Comparison of ENCODE assay signal across 1 cellular context in the genomic region with DNA sequence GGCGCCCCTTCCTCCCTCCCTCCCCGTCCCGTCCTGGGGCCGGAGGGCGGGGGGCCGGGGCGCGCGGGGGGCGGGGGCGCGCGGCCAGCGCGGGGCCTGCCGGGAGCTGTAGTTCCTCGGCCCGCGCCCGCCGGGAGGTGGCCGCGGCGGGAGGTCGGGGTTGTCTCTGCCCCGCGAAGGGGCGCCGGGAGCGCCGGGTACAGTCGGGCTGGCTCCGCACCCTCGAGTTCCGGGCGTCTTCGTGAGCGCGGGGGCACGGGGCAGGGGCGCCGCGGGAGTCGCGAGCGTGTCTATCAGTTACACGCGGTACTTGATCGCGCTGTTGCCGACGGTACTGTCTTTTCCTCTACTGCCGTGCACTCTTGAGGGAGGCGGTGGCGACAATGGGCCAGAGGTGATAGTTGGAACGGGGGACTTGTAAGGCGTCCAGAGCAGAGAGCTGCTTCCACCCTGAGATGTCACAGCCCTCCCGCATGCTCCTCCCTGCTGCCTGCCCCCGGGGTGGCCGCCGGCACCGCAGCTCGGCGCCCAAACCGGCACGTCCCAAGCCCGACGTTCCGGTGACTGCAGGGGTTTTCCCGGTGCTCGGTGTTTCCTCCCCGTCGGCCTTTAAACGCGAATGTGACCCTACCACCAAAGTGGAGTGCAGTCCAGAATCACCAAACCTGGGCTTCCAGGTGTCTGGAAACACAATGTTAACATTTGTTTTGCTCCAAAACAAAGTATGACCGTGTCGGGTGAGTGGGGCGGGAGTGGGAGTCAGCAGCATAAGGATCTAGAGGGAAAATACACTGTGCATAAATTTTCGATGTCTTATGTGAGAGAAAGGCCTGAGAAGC.
TF ChIP-seq lines count a peak whose summit lies in the region.

A gene (minus strand): TSS at position 48 of the 839 bp plus-strand sequence. CDS start 8,309 bp downstream, outside the sequence.

TF ChIP-seq in HepG2, 621 proteins besides CTCF, POLR2A, EP300 and RAD21 (continued from another document and continues in another):
- TF ChIP-seq, protein P1, sequence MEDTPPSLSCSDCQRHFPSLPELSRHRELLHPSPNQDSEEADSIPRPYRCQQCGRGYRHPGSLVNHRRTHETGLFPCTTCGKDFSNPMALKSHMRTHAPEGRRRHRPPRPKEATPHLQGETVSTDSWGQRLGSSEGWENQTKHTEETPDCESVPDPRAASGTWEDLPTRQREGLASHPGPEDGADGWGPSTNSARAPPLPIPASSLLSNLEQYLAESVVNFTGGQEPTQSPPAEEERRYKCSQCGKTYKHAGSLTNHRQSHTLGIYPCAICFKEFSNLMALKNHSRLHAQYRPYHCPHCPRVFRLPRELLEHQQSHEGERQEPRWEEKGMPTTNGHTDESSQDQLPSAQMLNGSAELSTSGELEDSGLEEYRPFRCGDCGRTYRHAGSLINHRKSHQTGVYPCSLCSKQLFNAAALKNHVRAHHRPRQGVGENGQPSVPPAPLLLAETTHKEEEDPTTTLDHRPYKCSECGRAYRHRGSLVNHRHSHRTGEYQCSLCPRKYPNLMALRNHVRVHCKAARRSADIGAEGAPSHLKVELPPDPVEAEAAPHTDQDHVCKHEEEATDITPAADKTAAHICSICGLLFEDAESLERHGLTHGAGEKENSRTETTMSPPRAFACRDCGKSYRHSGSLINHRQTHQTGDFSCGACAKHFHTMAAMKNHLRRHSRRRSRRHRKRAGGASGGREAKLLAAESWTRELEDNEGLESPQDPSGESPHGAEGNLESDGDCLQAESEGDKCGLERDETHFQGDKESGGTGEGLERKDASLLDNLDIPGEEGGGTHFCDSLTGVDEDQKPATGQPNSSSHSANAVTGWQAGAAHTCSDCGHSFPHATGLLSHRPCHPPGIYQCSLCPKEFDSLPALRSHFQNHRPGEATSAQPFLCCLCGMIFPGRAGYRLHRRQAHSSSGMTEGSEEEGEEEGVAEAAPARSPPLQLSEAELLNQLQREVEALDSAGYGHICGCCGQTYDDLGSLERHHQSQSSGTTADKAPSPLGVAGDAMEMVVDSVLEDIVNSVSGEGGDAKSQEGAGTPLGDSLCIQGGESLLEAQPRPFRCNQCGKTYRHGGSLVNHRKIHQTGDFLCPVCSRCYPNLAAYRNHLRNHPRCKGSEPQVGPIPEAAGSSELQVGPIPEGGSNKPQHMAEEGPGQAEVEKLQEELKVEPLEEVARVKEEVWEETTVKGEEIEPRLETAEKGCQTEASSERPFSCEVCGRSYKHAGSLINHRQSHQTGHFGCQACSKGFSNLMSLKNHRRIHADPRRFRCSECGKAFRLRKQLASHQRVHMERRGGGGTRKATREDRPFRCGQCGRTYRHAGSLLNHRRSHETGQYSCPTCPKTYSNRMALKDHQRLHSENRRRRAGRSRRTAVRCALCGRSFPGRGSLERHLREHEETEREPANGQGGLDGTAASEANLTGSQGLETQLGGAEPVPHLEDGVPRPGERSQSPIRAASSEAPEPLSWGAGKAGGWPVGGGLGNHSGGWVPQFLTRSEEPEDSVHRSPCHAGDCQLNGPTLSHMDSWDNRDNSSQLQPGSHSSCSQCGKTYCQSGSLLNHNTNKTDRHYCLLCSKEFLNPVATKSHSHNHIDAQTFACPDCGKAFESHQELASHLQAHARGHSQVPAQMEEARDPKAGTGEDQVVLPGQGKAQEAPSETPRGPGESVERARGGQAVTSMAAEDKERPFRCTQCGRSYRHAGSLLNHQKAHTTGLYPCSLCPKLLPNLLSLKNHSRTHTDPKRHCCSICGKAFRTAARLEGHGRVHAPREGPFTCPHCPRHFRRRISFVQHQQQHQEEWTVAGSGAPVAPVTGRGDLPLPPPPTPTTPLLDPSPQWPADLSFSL (CRISPR knock-in tag; IDR thresholded peaks at IDR 0.05) = peak; percentile 66; the same call in 1 of the 2 replicates
- TF ChIP-seq ZNF136 (CRISPR knock-in tag; IDR thresholded peaks at IDR 0.05; ENCODE audit: low read depth) (no peak; the same call in 1 of the 2 replicates), ZNF44 (CRISPR knock-in tag; IDR thresholded peaks at IDR 0.05) (0 out of 2 replicates have a peak, but pooled peaks have one; percentile 74), TRIM24 (CRISPR knock-in tag; IDR thresholded peaks at IDR 0.05) (no peak), ZNF24 (IDR thresholded peaks at IDR 0.05) (no peak), MAFG (CRISPR knock-in tag; IDR thresholded peaks at IDR 0.05) (no peak), ZNF530 (CRISPR knock-in tag; IDR thresholded peaks at IDR 0.05; ENCODE audit: low read depth) (no peak), ZC3H4 (CRISPR knock-in tag; IDR thresholded peaks at IDR 0.05; ENCODE audit: borderline replicate concordance) (no peak), TARDBP (CRISPR knock-in tag; IDR thresholded peaks at IDR 0.05) (no peak; the same call in 1 of the 2 replicates), MAFK (conservative IDR thresholded peaks at IDR 0.05 in 1 of 2, IDR thresholded peaks at IDR 0.05 in 1 of 2; ENCODE audit: low read length in 2 of 2) (no peak), AGO2 (optimal IDR thresholded peaks at IDR 0.05; ENCODE audit: low read depth, low read length) (no peak), TCF12 (IDR thresholded peaks at IDR 0.05) (no peak), TCF12 (CRISPR knock-in tag; IDR thresholded peaks at IDR 0.05) (no peak; the same call in 1 of the 2 replicates), DPF2 (CRISPR knock-in tag; IDR thresholded peaks at IDR 0.05; ENCODE audit: borderline replicate concordance, low read depth) (no peak), ZNF431 (CRISPR knock-in tag; IDR thresholded peaks at IDR 0.05; ENCODE audit: borderline replicate concordance, low read depth) (0 out of 2 replicates have a peak, but pooled peaks have one; percentile 31), ZFP82 (CRISPR knock-in tag; IDR thresholded peaks at IDR 0.05; ENCODE audit: borderline replicate concordance) (no peak), ZNF484 (CRISPR knock-in tag; IDR thresholded peaks at IDR 0.05; ENCODE audit: borderline replicate concordance, low read depth) (no peak; the same call in 1 of the 2 replicates), KDM6A (CRISPR knock-in tag; IDR thresholded peaks at IDR 0.05; ENCODE audit: low read depth) (no peak), HDAC1 (CRISPR knock-in tag; IDR thresholded peaks at IDR 0.05) (peak; percentile 54; the same call in 1 of the 2 replicates), ZNF224 (CRISPR knock-in tag; IDR thresholded peaks at IDR 0.05) (no peak), ZNF543 (CRISPR knock-in tag; IDR thresholded peaks at IDR 0.05) (no peak), NONO (IDR thresholded peaks at IDR 0.05) (no peak), NONO (CRISPR knock-in tag; conservative IDR thresholded peaks at IDR 0.05) (no peak), ELF3 (CRISPR knock-in tag; IDR thresholded peaks at IDR 0.05) (no peak; the same call in 1 of the 2 replicates)
- TF ChIP-seq, protein P2, sequence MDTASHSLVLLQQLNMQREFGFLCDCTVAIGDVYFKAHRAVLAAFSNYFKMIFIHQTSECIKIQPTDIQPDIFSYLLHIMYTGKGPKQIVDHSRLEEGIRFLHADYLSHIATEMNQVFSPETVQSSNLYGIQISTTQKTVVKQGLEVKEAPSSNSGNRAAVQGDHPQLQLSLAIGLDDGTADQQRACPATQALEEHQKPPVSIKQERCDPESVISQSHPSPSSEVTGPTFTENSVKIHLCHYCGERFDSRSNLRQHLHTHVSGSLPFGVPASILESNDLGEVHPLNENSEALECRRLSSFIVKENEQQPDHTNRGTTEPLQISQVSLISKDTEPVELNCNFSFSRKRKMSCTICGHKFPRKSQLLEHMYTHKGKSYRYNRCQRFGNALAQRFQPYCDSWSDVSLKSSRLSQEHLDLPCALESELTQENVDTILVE (CRISPR knock-in tag; IDR thresholded peaks at IDR 0.05) = no peak
- TF ChIP-seq, protein P3, sequence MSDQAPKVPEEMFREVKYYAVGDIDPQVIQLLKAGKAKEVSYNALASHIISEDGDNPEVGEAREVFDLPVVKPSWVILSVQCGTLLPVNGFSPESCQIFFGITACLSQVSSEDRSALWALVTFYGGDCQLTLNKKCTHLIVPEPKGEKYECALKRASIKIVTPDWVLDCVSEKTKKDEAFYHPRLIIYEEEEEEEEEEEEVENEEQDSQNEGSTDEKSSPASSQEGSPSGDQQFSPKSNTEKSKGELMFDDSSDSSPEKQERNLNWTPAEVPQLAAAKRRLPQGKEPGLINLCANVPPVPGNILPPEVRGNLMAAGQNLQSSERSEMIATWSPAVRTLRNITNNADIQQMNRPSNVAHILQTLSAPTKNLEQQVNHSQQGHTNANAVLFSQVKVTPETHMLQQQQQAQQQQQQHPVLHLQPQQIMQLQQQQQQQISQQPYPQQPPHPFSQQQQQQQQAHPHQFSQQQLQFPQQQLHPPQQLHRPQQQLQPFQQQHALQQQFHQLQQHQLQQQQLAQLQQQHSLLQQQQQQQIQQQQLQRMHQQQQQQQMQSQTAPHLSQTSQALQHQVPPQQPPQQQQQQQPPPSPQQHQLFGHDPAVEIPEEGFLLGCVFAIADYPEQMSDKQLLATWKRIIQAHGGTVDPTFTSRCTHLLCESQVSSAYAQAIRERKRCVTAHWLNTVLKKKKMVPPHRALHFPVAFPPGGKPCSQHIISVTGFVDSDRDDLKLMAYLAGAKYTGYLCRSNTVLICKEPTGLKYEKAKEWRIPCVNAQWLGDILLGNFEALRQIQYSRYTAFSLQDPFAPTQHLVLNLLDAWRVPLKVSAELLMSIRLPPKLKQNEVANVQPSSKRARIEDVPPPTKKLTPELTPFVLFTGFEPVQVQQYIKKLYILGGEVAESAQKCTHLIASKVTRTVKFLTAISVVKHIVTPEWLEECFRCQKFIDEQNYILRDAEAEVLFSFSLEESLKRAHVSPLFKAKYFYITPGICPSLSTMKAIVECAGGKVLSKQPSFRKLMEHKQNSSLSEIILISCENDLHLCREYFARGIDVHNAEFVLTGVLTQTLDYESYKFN (CRISPR knock-in tag; conservative IDR thresholded peaks at IDR 0.05) = no peak
- TF ChIP-seq, protein P4, sequence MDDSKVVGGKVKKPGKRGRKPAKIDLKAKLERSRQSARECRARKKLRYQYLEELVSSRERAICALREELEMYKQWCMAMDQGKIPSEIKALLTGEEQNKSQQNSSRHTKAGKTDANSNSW (CRISPR knock-in tag; IDR thresholded peaks at IDR 0.05; ENCODE audit: borderline replicate concordance) = peak; percentile 27; the same call in 1 of the 2 replicates
- TF ChIP-seq, protein P5, sequence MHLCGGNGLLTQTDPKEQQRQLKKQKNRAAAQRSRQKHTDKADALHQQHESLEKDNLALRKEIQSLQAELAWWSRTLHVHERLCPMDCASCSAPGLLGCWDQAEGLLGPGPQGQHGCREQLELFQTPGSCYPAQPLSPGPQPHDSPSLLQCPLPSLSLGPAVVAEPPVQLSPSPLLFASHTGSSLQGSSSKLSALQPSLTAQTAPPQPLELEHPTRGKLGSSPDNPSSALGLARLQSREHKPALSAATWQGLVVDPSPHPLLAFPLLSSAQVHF (CRISPR knock-in tag; IDR thresholded peaks at IDR 0.05) = no peak
- TF ChIP-seq, protein P6, sequence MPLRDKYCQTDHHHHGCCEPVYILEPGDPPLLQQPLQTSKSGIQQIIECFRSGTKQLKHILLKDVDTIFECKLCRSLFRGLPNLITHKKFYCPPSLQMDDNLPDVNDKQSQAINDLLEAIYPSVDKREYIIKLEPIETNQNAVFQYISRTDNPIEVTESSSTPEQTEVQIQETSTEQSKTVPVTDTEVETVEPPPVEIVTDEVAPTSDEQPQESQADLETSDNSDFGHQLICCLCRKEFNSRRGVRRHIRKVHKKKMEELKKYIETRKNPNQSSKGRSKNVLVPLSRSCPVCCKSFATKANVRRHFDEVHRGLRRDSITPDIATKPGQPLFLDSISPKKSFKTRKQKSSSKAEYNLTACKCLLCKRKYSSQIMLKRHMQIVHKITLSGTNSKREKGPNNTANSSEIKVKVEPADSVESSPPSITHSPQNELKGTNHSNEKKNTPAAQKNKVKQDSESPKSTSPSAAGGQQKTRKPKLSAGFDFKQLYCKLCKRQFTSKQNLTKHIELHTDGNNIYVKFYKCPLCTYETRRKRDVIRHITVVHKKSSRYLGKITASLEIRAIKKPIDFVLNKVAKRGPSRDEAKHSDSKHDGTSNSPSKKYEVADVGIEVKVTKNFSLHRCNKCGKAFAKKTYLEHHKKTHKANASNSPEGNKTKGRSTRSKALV (CRISPR knock-in tag; IDR thresholded peaks at IDR 0.05) = no peak
- TF ChIP-seq, protein P7, sequence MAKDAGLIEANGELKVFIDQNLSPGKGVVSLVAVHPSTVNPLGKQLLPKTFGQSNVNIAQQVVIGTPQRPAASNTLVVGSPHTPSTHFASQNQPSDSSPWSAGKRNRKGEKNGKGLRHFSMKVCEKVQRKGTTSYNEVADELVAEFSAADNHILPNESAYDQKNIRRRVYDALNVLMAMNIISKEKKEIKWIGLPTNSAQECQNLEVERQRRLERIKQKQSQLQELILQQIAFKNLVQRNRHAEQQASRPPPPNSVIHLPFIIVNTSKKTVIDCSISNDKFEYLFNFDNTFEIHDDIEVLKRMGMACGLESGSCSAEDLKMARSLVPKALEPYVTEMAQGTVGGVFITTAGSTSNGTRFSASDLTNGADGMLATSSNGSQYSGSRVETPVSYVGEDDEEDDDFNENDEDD (CRISPR knock-in tag; IDR thresholded peaks at IDR 0.05; ENCODE audit: borderline replicate concordance) = no peak; the same call in 1 of the 2 replicates
- TF ChIP-seq, protein P8, sequence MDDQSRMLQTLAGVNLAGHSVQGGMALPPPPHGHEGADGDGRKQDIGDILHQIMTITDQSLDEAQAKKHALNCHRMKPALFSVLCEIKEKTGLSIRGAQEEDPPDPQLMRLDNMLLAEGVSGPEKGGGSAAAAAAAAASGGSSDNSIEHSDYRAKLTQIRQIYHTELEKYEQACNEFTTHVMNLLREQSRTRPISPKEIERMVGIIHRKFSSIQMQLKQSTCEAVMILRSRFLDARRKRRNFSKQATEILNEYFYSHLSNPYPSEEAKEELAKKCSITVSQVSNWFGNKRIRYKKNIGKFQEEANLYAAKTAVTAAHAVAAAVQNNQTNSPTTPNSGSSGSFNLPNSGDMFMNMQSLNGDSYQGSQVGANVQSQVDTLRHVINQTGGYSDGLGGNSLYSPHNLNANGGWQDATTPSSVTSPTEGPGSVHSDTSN (CRISPR knock-in tag; IDR thresholded peaks at IDR 0.05; ENCODE audit: borderline replicate concordance) = no peak
- TF ChIP-seq, protein P9, sequence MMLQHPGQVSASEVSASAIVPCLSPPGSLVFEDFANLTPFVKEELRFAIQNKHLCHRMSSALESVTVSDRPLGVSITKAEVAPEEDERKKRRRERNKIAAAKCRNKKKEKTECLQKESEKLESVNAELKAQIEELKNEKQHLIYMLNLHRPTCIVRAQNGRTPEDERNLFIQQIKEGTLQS (CRISPR knock-in tag; IDR thresholded peaks at IDR 0.05) = no peak
- TF ChIP-seq, protein P10, sequence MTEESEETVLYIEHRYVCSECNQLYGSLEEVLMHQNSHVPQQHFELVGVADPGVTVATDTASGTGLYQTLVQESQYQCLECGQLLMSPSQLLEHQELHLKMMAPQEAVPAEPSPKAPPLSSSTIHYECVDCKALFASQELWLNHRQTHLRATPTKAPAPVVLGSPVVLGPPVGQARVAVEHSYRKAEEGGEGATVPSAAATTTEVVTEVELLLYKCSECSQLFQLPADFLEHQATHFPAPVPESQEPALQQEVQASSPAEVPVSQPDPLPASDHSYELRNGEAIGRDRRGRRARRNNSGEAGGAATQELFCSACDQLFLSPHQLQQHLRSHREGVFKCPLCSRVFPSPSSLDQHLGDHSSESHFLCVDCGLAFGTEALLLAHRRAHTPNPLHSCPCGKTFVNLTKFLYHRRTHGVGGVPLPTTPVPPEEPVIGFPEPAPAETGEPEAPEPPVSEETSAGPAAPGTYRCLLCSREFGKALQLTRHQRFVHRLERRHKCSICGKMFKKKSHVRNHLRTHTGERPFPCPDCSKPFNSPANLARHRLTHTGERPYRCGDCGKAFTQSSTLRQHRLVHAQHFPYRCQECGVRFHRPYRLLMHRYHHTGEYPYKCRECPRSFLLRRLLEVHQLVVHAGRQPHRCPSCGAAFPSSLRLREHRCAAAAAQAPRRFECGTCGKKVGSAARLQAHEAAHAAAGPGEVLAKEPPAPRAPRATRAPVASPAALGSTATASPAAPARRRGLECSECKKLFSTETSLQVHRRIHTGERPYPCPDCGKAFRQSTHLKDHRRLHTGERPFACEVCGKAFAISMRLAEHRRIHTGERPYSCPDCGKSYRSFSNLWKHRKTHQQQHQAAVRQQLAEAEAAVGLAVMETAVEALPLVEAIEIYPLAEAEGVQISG (CRISPR knock-in tag; IDR thresholded peaks at IDR 0.05) = peak; percentile 56; the same call in 1 of the 2 replicates
